ENCODE assay signal across 13 cellular contexts in genomic region chr1:23823767-23824166, GRCh38. TPM values are rescaled to one million over a fixed set of nuclear protein-coding genes. Genes with fewer than 3 reads are reported as not detected.
A peak's percentile ranks its signal among the peaks of the same experiment; 100 is the strongest.
DNase-seq lines count a peak whose midpoint lies in the region; ATAC-seq and TF ChIP-seq lines count a peak whose summit lies in the region.
"Had no signal": no experiment of that assay in that cellular context is flagged by ENCODE, and none has a peak within 500 bp of the region (broad histone marks: within the 10 kb centered on the region; RNA-seq: fewer than 3 reads in every experiment).

No MANE protein-coding gene starts in this region.

- DNase-seq in CD8-positive, alpha-beta memory T cell = no peak
- DNase-seq in NB4 (ENCODE audit: low read depth) (no peak), NCI-H1930 (lab: John Stamatoyannopoulos, UW) (no peak), KBM-7 (no peak), esophagus squamous epithelium (lab: John Stamatoyannopoulos, UW) (no peak)
- DNase-seq: Kasumi-1, left ventricle myocardium inferior, NCI-H446 treated with DMSO at 0.1 percent for 48 hours, right cardiac atrium, SIG-M5 had no signal

- peaks cover 0 to 19% (median 6%) of the 10 kb centered on the region in 3 donors for H3K36me3 Mint-ChIP-seq in CD8-positive, alpha-beta memory T cell
- peaks cover 18% of the 10 kb centered on the region for H3K36me3 Mint-ChIP-seq in dendritic cell treated with granulocyte-macrophage colony-stimulating factor and Interleukin-4, amounts not matched to agents 40 ng/mL and 50 ng/mL, for 4 days (ENCODE audit: low read depth)

- TF ChIP-seq CTCF in NB4 (IDR thresholded peaks at IDR 0.05; ENCODE audit: low read depth, low read length) = no peak
- TF ChIP-seq CTCF in neural cell (IDR thresholded peaks at IDR 0.05; ENCODE audit: poor library complexity, severe bottlenecking) = no peak
- TF ChIP-seq CTCF in esophagus squamous epithelium (IDR thresholded peaks at IDR 0.05) = no peak

- no peaks in the 10 kb centered on the region for H3K9me3 ChIP-seq in CD8-positive, alpha-beta memory T cell (ENCODE audit: low read length)
- H3K9me3 ChIP-seq in neural cell (ENCODE audit: low read length) (no peaks in the 10 kb centered on the region), esophagus squamous epithelium (no peaks in the 10 kb centered on the region)
- H3K9me3 ChIP-seq: left ventricle myocardium inferior had no signal

- TF ChIP-seq POLR2A in NB4 (IDR thresholded peaks at IDR 0.05; ENCODE audit: extremely low read depth, insufficient read length) = no peak
- no peak for TF ChIP-seq POLR2A in esophagus squamous epithelium (IDR thresholded peaks at IDR 0.05)

- H3K79me2 ChIP-seq in neural cell (replicated peaks; ENCODE audit: insufficient read depth, low read length) = no peaks in the 10 kb centered on the region

- 79 to 80% methylated on average over 6 to 7 of the region's 7 CpGs for WGBS in esophagus squamous epithelium, 2 donors

- intact Hi-C loops in dendritic cell treated with granulocyte-macrophage colony-stimulating factor and Interleukin-4, amounts not matched to agents 40 ng/mL and 50 ng/mL, for 4 days (cut with micrococcal nuclease) = loop anchor here (2.0 kb wide), 2 partner anchors 13 to 15 kb away; no protein-coding TSS in a partner anchor
- intact Hi-C loops in esophagus squamous epithelium (cut with DNase I) = no loop called here

- no peak for ATAC-seq in HG03025 (IDR thresholded peaks at IDR 0.05; ENCODE audit: low FRiP score, unreplicated experiment)
- ATAC-seq: right cardiac atrium had no signal

- H3K4me3 Mint-ChIP-seq in CD8-positive, alpha-beta memory T cell = peak overlapping the region in 6 of 7 donors; percentile 47 to 96 (median 84)
- H3K4me3 Mint-ChIP-seq in dendritic cell treated with granulocyte-macrophage colony-stimulating factor and Interleukin-4, amounts not matched to agents 40 ng/mL and 50 ng/mL, for 4 days = peak overlapping the region; percentile 91

- H3K9ac ChIP-seq in neural cell (ENCODE audit: low read length) = no peak overlapping the region

- no peaks in the 10 kb centered on the region for H3K27me3 ChIP-seq in CD8-positive, alpha-beta memory T cell (ENCODE audit: insufficient read depth, low read length, poor library complexity, severe bottlenecking)
- no peaks in the 10 kb centered on the region for H3K27me3 ChIP-seq in neural cell (ENCODE audit: insufficient read depth, low read depth, low read length)
- H3K27me3 ChIP-seq in esophagus squamous epithelium = no peaks in the 10 kb centered on the region

- no peak overlapping the region for H3K4me3 ChIP-seq in CD8-positive, alpha-beta memory T cell (ENCODE audit: low read length)
- H3K4me3 ChIP-seq in NB4 (ENCODE audit: low read depth, low read length) (peak overlapping the region; percentile 79), neural cell (ENCODE audit: low read length) (peak overlapping the region; percentile 89), esophagus squamous epithelium (peak overlapping the region in 1 of 4 donors; percentile 87)

- peaks cover 23 to 24% (median 24%) of the 10 kb centered on the region in 3 donors for H3K4me1 Mint-ChIP-seq in CD8-positive, alpha-beta memory T cell
- H3K4me1 Mint-ChIP-seq in dendritic cell treated with granulocyte-macrophage colony-stimulating factor and Interleukin-4, amounts not matched to agents 40 ng/mL and 50 ng/mL, for 4 days (ENCODE audit: low read depth) = peaks cover 40% of the 10 kb centered on the region

- no peak for TF ChIP-seq RAD21 in neural cell (conservative IDR thresholded peaks at IDR 0.05)

- in situ Hi-C loops in KBM-7 (cut with MboI; ENCODE audit: low pct_unique_long_range_greater_than_20kb, low sequenced_read_pairs) = loop anchor here (25.0 kb wide), 1 partner anchor 89 kb away; the partner anchor contains the start of gene CNR2

- no peaks in the 10 kb centered on the region for H3K27me3 Mint-ChIP-seq in CD8-positive, alpha-beta memory T cell
- H3K27me3 Mint-ChIP-seq in dendritic cell treated with granulocyte-macrophage colony-stimulating factor and Interleukin-4, amounts not matched to agents 40 ng/mL and 50 ng/mL, for 4 days = no peaks in the 10 kb centered on the region

- no peaks in the 10 kb centered on the region for H4K20me1 ChIP-seq in neural cell (ENCODE audit: insufficient read depth)

- no peak overlapping the region for H3K27ac ChIP-seq in CD8-positive, alpha-beta memory T cell (ENCODE audit: low read depth, low read length)
- H3K27ac ChIP-seq in neural cell (ENCODE audit: low read length) (no peak overlapping the region), esophagus squamous epithelium (no peak overlapping the region)

- no peaks in the 10 kb centered on the region for H3K36me3 ChIP-seq in CD8-positive, alpha-beta memory T cell (ENCODE audit: insufficient read depth, low read length)
- H3K36me3 ChIP-seq in neural cell (ENCODE audit: insufficient read depth, low read length) (no peaks in the 10 kb centered on the region), esophagus squamous epithelium (peaks cover 0 to 17% (median 0%) of the 10 kb centered on the region in 3 donors)

- POLR2A ChIA-PET in CD8-positive, alpha-beta memory T cell (lab: Charles Lee) = interaction anchor here (2.4 kb wide), 1 partner anchor 13 kb away, joined by 13 read pairs; no protein-coding TSS in a partner anchor

- no peak for TF ChIP-seq EP300 in neural cell (conservative IDR thresholded peaks at IDR 0.05; ENCODE audit: poor library complexity, severe bottlenecking)

- no peaks in the 10 kb centered on the region for H3F3A ChIP-seq in neural cell (ENCODE audit: insufficient read depth, low read length, poor library complexity, severe bottlenecking)

- CTCF ChIA-PET in CD8-positive, alpha-beta memory T cell (lab: Charles Lee) = interaction anchor here (1.6 to 10.9 kb wide), 2 partner anchors 13 to 93 kb away, joined by 3 to 78 read pairs; no protein-coding TSS in a partner anchor

- H3K4me2 ChIP-seq in neural cell (ENCODE audit: low read length) = no peak overlapping the region

- H3K27ac Mint-ChIP-seq in CD8-positive, alpha-beta memory T cell = peak overlapping the region in 7 of 8 donors; percentile 51 to 98 (median 95)
- H3K27ac Mint-ChIP-seq in dendritic cell treated with granulocyte-macrophage colony-stimulating factor and Interleukin-4, amounts not matched to agents 40 ng/mL and 50 ng/mL, for 4 days = no peak overlapping the region

- no peak overlapping the region for H2AFZ ChIP-seq in neural cell (ENCODE audit: low read depth, low read length)

- no peaks in the 10 kb centered on the region for H3K9me3 Mint-ChIP-seq in CD8-positive, alpha-beta memory T cell
- H3K9me3 Mint-ChIP-seq in dendritic cell treated with granulocyte-macrophage colony-stimulating factor and Interleukin-4, amounts not matched to agents 40 ng/mL and 50 ng/mL, for 4 days = no peaks in the 10 kb centered on the region

- peaks cover 12% of the 10 kb centered on the region for H3K4me1 ChIP-seq in CD8-positive, alpha-beta memory T cell (ENCODE audit: insufficient read depth, low read length)
- H3K4me1 ChIP-seq in esophagus squamous epithelium = peaks cover 0 to 23% (median 3%) of the 10 kb centered on the region in 3 donors

- H3K9me2 ChIP-seq in neural cell (ENCODE audit: insufficient read depth, low read length) = no peaks in the 10 kb centered on the region

TF ChIP-seq in neural cell, 6 proteins besides CTCF, POLR2A, EP300 and RAD21 (continues in another document):
- TF ChIP-seq TAF1 (IDR thresholded peaks at IDR 0.05; ENCODE audit: low read depth) (no peak), SMC3 (conservative IDR thresholded peaks at IDR 0.05; ENCODE audit: poor library complexity) (no peak), POLR2AphosphoS5 (IDR thresholded peaks at IDR 0.05) (no peak)

RNA-seq across cellular contexts. Expression of gene HMGCL, which starts 1.5 kb away (rescaled TPM):
- total RNA-seq in CD8-positive, alpha-beta memory T cell = 10 to 100 TPM; 24.7 to 25.3 TPM
- 28.0 TPM for polyA plus RNA-seq in CD8-positive, alpha-beta memory T cell
- 27.6 and 29.1 TPM in 2 replicates for polyA plus RNA-seq in neural cell
- polyA minus RNA-seq in neural cell = 15.3 and 17.8 TPM in 2 replicates
- 10 to 100 TPM; 14.3 to 38.9 (median 26.6) TPM for total RNA-seq in esophagus squamous epithelium

RNA-seq across cellular contexts. Expression of gene GALE, which starts 23.2 kb away (rescaled TPM):
- total RNA-seq in CD8-positive, alpha-beta memory T cell = 10 to 100 TPM; 50.5 to 55.3 TPM
- 17.2 TPM for polyA plus RNA-seq in CD8-positive, alpha-beta memory T cell
- polyA plus RNA-seq in neural cell = 109 and 130 TPM in 2 replicates
- polyA minus RNA-seq in neural cell = 34.8 and 39.9 TPM in 2 replicates
- total RNA-seq in esophagus squamous epithelium = 10 to 100 TPM; 55.1 to 81.0 (median 60.4) TPM

RNA-seq across cellular contexts. Expression of gene LYPLA2, which starts 32.8 kb away (rescaled TPM):
- 100 to 1,000 TPM in 1 of 2 experiments, 10 to 100 TPM in 1; 99.9 to 100 TPM for total RNA-seq in CD8-positive, alpha-beta memory T cell
- polyA plus RNA-seq in CD8-positive, alpha-beta memory T cell = 109 TPM
- 107 and 119 TPM in 2 replicates for polyA plus RNA-seq in neural cell
- polyA minus RNA-seq in neural cell = 51.4 and 71.1 TPM in 2 replicates
- total RNA-seq in esophagus squamous epithelium = 10 to 100 TPM; 51.9 to 75.5 (median 64.4) TPM

RNA-seq across cellular contexts. Expression of gene FUCA1, which starts 44.3 kb away (rescaled TPM):
- 10 to 100 TPM; 14.1 to 15.7 TPM for total RNA-seq in CD8-positive, alpha-beta memory T cell
- 17.2 TPM for polyA plus RNA-seq in CD8-positive, alpha-beta memory T cell
- 38.5 and 50.6 TPM in 2 replicates for polyA plus RNA-seq in neural cell
- 44.1 and 45.5 TPM in 2 replicates for polyA minus RNA-seq in neural cell
- 10 to 100 TPM; 10.1 to 32.2 (median 17.5) TPM for total RNA-seq in esophagus squamous epithelium

RNA-seq across cellular contexts. Expression of gene PITHD1, which starts 45.5 kb away (rescaled TPM):
- total RNA-seq in CD8-positive, alpha-beta memory T cell = 100 to 1,000 TPM; 105 TPM
- 68.5 TPM for polyA plus RNA-seq in CD8-positive, alpha-beta memory T cell
- polyA plus RNA-seq in neural cell = 242 and 267 TPM in 2 replicates
- 85.0 and 91.9 TPM in 2 replicates for polyA minus RNA-seq in neural cell
- total RNA-seq in esophagus squamous epithelium = 10 to 100 TPM; 57.4 to 86.3 (median 78.0) TPM
